15 cellular contexts compared by ENCODE assay signal in genomic region chr2:99156901-99157300, GRCh38. TPM values are rescaled to one million over a fixed set of nuclear protein-coding genes. Genes with fewer than 3 reads are reported as not detected.
DNase-seq lines count a peak whose midpoint lies in the region; ATAC-seq and TF ChIP-seq lines count a peak whose summit lies in the region.
"Had no signal": no experiment of that assay in that cellular context is flagged by ENCODE, and none has a peak within 500 bp of the region (broad histone marks: within the 10 kb centered on the region; RNA-seq: fewer than 3 reads in every experiment).

No MANE protein-coding gene starts in this region.

- H3K36me3 ChIP-seq in breast epithelium = no peaks in the 10 kb centered on the region
- no peaks in the 10 kb centered on the region for H3K36me3 ChIP-seq in trophoblast cell (ENCODE audit: control insufficient read depth in 1 of 2, insufficient read depth in 2 of 2, low read length in 2 of 2)
- H3K36me3 ChIP-seq: ovary had no signal

- WGBS in trophoblast cell (ENCODE audit: extremely low coverage, insufficient coverage, insufficient read length) = no CpG with 5 or more reads among the region's 1 CpG

- no peak overlapping the region for H2BK12ac ChIP-seq in trophoblast cell (ENCODE audit: low read length)

- H3K27me3 ChIP-seq in breast epithelium = no peaks in the 10 kb centered on the region
- H3K27me3 ChIP-seq in trophoblast cell (ENCODE audit: insufficient read depth, low read length) = no peaks in the 10 kb centered on the region
- H3K27me3 ChIP-seq: gastroesophageal sphincter, ovary had no signal

- CTCF ChIA-PET in MCF 10A (lab: Yijun Ruan, JAX) = interaction anchor here (1.1 kb wide), 2 partner anchors 10 to 180 kb away, joined by 3 to 4 read pairs; partner anchors contain the start of gene EIF5B

- no peak overlapping the region for H4K91ac ChIP-seq in trophoblast cell (ENCODE audit: low read depth, low read length)

- H3K79me1 ChIP-seq in trophoblast cell (ENCODE audit: low read length) = peaks cover 7% of the 10 kb centered on the region

- peaks cover 26% of the 10 kb centered on the region for H3K4me1 Mint-ChIP-seq in MCF 10A (ENCODE audit: insufficient read depth, unreplicated experiment)
- H3K4me1 Mint-ChIP-seq in activated naive CD8-positive, alpha-beta T cell treated with anti-CD3 and anti-CD28 coated beads, Interleukin-2, amount 10 ng/mL, durations not matched to agents 7 days and 5 days = peaks cover 28% of the 10 kb centered on the region
- peaks cover 46% of the 10 kb centered on the region for H3K4me1 Mint-ChIP-seq in stimulated activated memory B cell treated with anti-CD40 and anti-IgM and Interleukin-4, amounts not matched to agents 10 μg/mL and 1 μg/mL and 100 μg/mL, for 72 hours

- H3K27ac Mint-ChIP-seq in MCF 10A (ENCODE audit: low read depth, unreplicated experiment) = peak overlapping the region; percentile 95
- no peak overlapping the region for H3K27ac Mint-ChIP-seq in activated naive CD8-positive, alpha-beta T cell treated with anti-CD3 and anti-CD28 coated beads, Interleukin-2, amount 10 ng/mL, durations not matched to agents 7 days and 5 days
- peak overlapping the region; percentile 92 for H3K27ac Mint-ChIP-seq in stimulated activated memory B cell treated with anti-CD40 and anti-IgM and Interleukin-4, amounts not matched to agents 10 μg/mL and 1 μg/mL and 100 μg/mL, for 72 hours

- H3K9me3 ChIP-seq in breast epithelium = no peaks in the 10 kb centered on the region
- H3K9me3 ChIP-seq in trophoblast cell (ENCODE audit: insufficient read depth, low read depth, low read length) = no peaks in the 10 kb centered on the region
- H3K9me3 ChIP-seq: gastroesophageal sphincter, mucosa of descending colon, ovary had no signal

- H3K18ac ChIP-seq in trophoblast cell (ENCODE audit: low read length) = no peak overlapping the region

- no peak overlapping the region for H3K23ac ChIP-seq in trophoblast cell (ENCODE audit: low read length)

- ATAC-seq in activated naive CD8-positive, alpha-beta T cell treated with anti-CD3 and anti-CD28 coated beads, Interleukin-2, amount 10 ng/mL, durations not matched to agents 7 days and 5 days (ENCODE audit: low read depth) = no peak
- ATAC-seq in stimulated activated memory B cell treated with anti-CD40 and anti-IgM and Interleukin-4, amounts not matched to agents 10 μg/mL and 1 μg/mL and 100 μg/mL, for 72 hours = no peak
- no peak for ATAC-seq in GM21737 (IDR thresholded peaks at IDR 0.05; ENCODE audit: unreplicated experiment)
- ATAC-seq: gastroesophageal sphincter, mucosa of descending colon had no signal

- no peak for TF ChIP-seq CTCF in MCF 10A (IDR thresholded peaks at IDR 0.05; ENCODE audit: unreplicated experiment)
- TF ChIP-seq CTCF in breast epithelium (IDR thresholded peaks at IDR 0.05) = no peak
- no peak for TF ChIP-seq CTCF in NB4 (IDR thresholded peaks at IDR 0.05; ENCODE audit: low read depth, low read length)

- no peaks in the 10 kb centered on the region for H3K27me3 Mint-ChIP-seq in MCF 10A (ENCODE audit: insufficient read depth, unreplicated experiment)
- no peaks in the 10 kb centered on the region for H3K27me3 Mint-ChIP-seq in activated naive CD8-positive, alpha-beta T cell treated with anti-CD3 and anti-CD28 coated beads, Interleukin-2, amount 10 ng/mL, durations not matched to agents 7 days and 5 days
- H3K27me3 Mint-ChIP-seq in stimulated activated memory B cell treated with anti-CD40 and anti-IgM and Interleukin-4, amounts not matched to agents 10 μg/mL and 1 μg/mL and 100 μg/mL, for 72 hours = no peaks in the 10 kb centered on the region

- H3K4ac ChIP-seq in trophoblast cell (ENCODE audit: low read depth, low read length) = no peak overlapping the region

- H2BK5ac ChIP-seq in trophoblast cell (ENCODE audit: low read depth, low read length, poor library complexity) = no peak overlapping the region

- H4K8ac ChIP-seq in trophoblast cell (ENCODE audit: low read depth, low read length) = no peak overlapping the region

- intact Hi-C loops in MCF 10A (cut with micrococcal nuclease) = loop anchor here (5.0 kb wide), 1 partner anchor 180 kb away; the partner anchor contains the start of genes EIF5B and TXNDC9
- intact Hi-C loops in breast epithelium (cut with DNase I; ENCODE audit: low total_unique reads) = no loop called here

- H3K4me1 ChIP-seq in breast epithelium (peaks cover 0 to 5% of the 10 kb centered on the region in 2 donors), trophoblast cell (ENCODE audit: control insufficient read depth in 1 of 2, insufficient read depth in 2 of 2, low read length in 2 of 2) (peaks cover 5 to 8% of the 10 kb centered on the region in 2 experiments)

- H2AK5ac ChIP-seq in trophoblast cell (ENCODE audit: low read length) = no peak overlapping the region

- peaks cover 4% of the 10 kb centered on the region for H3K79me2 ChIP-seq in trophoblast cell (ENCODE audit: control insufficient read depth, insufficient read depth, low read length, poor library complexity)

- H3K4me3 Mint-ChIP-seq in MCF 10A (ENCODE audit: unreplicated experiment) = no peak overlapping the region
- peak overlapping the region; percentile 2 for H3K4me3 Mint-ChIP-seq in activated naive CD8-positive, alpha-beta T cell treated with anti-CD3 and anti-CD28 coated beads, Interleukin-2, amount 10 ng/mL, durations not matched to agents 7 days and 5 days
- peak overlapping the region; percentile 96 for H3K4me3 Mint-ChIP-seq in stimulated activated memory B cell treated with anti-CD40 and anti-IgM and Interleukin-4, amounts not matched to agents 10 μg/mL and 1 μg/mL and 100 μg/mL, for 72 hours

- H2AFZ ChIP-seq in trophoblast cell (ENCODE audit: insufficient read depth, low read length, poor library complexity) = no peak overlapping the region

- no peak overlapping the region for H3K14ac ChIP-seq in trophoblast cell (ENCODE audit: low read length)

- H3K4me3 ChIP-seq in breast epithelium (no peak overlapping the region), NB4 (ENCODE audit: low read depth, low read length) (no peak overlapping the region), trophoblast cell (ENCODE audit: low read depth, low read length) (no peak overlapping the region)
- H3K4me3 ChIP-seq: gastroesophageal sphincter, mucosa of descending colon, ovary had no signal

- H3K4me2 ChIP-seq in trophoblast cell (ENCODE audit: low read length) = no peak overlapping the region

- POLR2A ChIA-PET in MCF 10A (lab: Yijun Ruan, JAX) = interaction anchor here (3.4 to 7.4 kb wide), 3 partner anchors 10 to 24 kb away, joined by 12 to 139 read pairs (median 100); partner anchors contain the start of genes C2orf15, MITD1 and MRPL30
- POLR2A ChIA-PET in activated naive CD8-positive, alpha-beta T cell treated with anti-CD3 and anti-CD28 coated beads, Interleukin-2, amount 10 ng/mL, durations not matched to agents 7 days and 5 days (lab: Charles Lee) = interaction anchor here (2.2 kb wide), 1 partner anchor 23 kb away, joined by 6 read pairs; no protein-coding TSS in a partner anchor

- no peak overlapping the region for H2BK120ac ChIP-seq in trophoblast cell (ENCODE audit: insufficient read depth, low read length, poor library complexity)

- DNase-seq in MCF 10A (ENCODE audit: unreplicated experiment) = no peak
- DNase-seq in breast epithelium (ENCODE audit: low spot score in 2 of 2) = no peak
- peak; percentile 30 for DNase-seq in NB4 (ENCODE audit: low read depth)
- DNase-seq in activated naive CD8-positive, alpha-beta T cell treated with anti-CD3 and anti-CD28 coated beads, Interleukin-2, amount 10 ng/mL, durations not matched to agents 7 days and 5 days = no peak
- DNase-seq in ecto neural progenitor cell (ENCODE audit: low spot score) = no peak
- no peak for DNase-seq in trophoblast cell
- DNase-seq: activated naive CD4-positive, alpha-beta T cell; GF-D8; mucosa of descending colon; NCI-H1105; NCI-H69; ovary had no signal

- no peak overlapping the region for H3K9ac ChIP-seq in trophoblast cell (ENCODE audit: low read length)

- BruUV-seq in MCF 10A (replicated peaks; lab: Mats Ljungman, UMichigan) = no TSS peak

- TF ChIP-seq POLR2A in breast epithelium (IDR thresholded peaks at IDR 0.05) (no peak), NB4 (IDR thresholded peaks at IDR 0.05; ENCODE audit: extremely low read depth, insufficient read length) (no peak)

- no peaks in the 10 kb centered on the region for H3K9me3 Mint-ChIP-seq in MCF 10A (ENCODE audit: unreplicated experiment)
- no peaks in the 10 kb centered on the region for H3K9me3 Mint-ChIP-seq in activated naive CD8-positive, alpha-beta T cell treated with anti-CD3 and anti-CD28 coated beads, Interleukin-2, amount 10 ng/mL, durations not matched to agents 7 days and 5 days
- H3K9me3 Mint-ChIP-seq in stimulated activated memory B cell treated with anti-CD40 and anti-IgM and Interleukin-4, amounts not matched to agents 10 μg/mL and 1 μg/mL and 100 μg/mL, for 72 hours = no peaks in the 10 kb centered on the region

- H3K27ac ChIP-seq in breast epithelium (no peak overlapping the region), trophoblast cell (ENCODE audit: low read depth, low read length) (no peak overlapping the region)
- H3K27ac ChIP-seq: gastroesophageal sphincter, ovary had no signal

- peaks cover 43% of the 10 kb centered on the region for H3K36me3 Mint-ChIP-seq in MCF 10A (ENCODE audit: insufficient read depth, unreplicated experiment)
- peaks cover 14% of the 10 kb centered on the region for H3K36me3 Mint-ChIP-seq in activated naive CD8-positive, alpha-beta T cell treated with anti-CD3 and anti-CD28 coated beads, Interleukin-2, amount 10 ng/mL, durations not matched to agents 7 days and 5 days
- peaks cover 16% of the 10 kb centered on the region for H3K36me3 Mint-ChIP-seq in stimulated activated memory B cell treated with anti-CD40 and anti-IgM and Interleukin-4, amounts not matched to agents 10 μg/mL and 1 μg/mL and 100 μg/mL, for 72 hours

- no peak overlapping the region for H4K12ac ChIP-seq in trophoblast cell (ENCODE audit: low read depth, low read length)

RNA-seq across cellular contexts. Expression of gene LIPT1, which starts 2.1 kb away (rescaled TPM):
- 13.1 TPM in 2 replicates for total RNA-seq in MCF 10A (2022)
- 10 to 100 TPM in 2 of 3 donors, 1 to 10 TPM in 1; 9.8 to 11.0 (median 10.8) TPM for total RNA-seq in breast epithelium
- total RNA-seq in activated naive CD8-positive, alpha-beta T cell treated with anti-CD3 and anti-CD28 coated beads, Interleukin-2, amount 10 ng/mL, durations not matched to agents 7 days and 5 days = 10 to 100 TPM; 10.1 to 12.1 TPM
- polyA plus RNA-seq in trophoblast cell (2013) = 3.7 TPM in 2 replicates

RNA-seq across cellular contexts. Expression of gene TSGA10, which starts 2.2 kb away (rescaled TPM):
- 7.9 and 11.6 TPM in 2 replicates for total RNA-seq in MCF 10A (2022)
- 10 to 100 TPM in 2 of 3 donors, 1 to 10 TPM in 1; 7.2 to 40.2 (median 17.1) TPM for total RNA-seq in breast epithelium
- total RNA-seq in activated naive CD8-positive, alpha-beta T cell treated with anti-CD3 and anti-CD28 coated beads, Interleukin-2, amount 10 ng/mL, durations not matched to agents 7 days and 5 days = 10 to 100 TPM in 1 of 2 experiments, 1 to 10 TPM in 1; 8.0 to 11.1 TPM
- 5.1 and 6.5 TPM in 2 replicates for polyA plus RNA-seq in trophoblast cell (2013)

RNA-seq across cellular contexts. Expression of gene C2orf15, which starts 15.4 kb away (rescaled TPM):
- total RNA-seq in MCF 10A (2022) = 0.74 and 0.93 TPM in 2 replicates
- 1 to 10 TPM; 1.6 to 4.8 (median 2.6) TPM for total RNA-seq in breast epithelium
- total RNA-seq in activated naive CD8-positive, alpha-beta T cell treated with anti-CD3 and anti-CD28 coated beads, Interleukin-2, amount 10 ng/mL, durations not matched to agents 7 days and 5 days = 1 to 10 TPM; 2.3 TPM
- polyA plus RNA-seq in trophoblast cell (2013) = 1.6 and 1.9 TPM in 2 replicates

RNA-seq across cellular contexts. Expression of gene MITD1, which starts 24.0 kb away (rescaled TPM):
- total RNA-seq in MCF 10A (2022) = 19.1 and 21.2 TPM in 2 replicates
- total RNA-seq in breast epithelium = 10 to 100 TPM; 23.6 to 41.1 (median 33.3) TPM
- 10 to 100 TPM; 68.8 to 69.4 TPM for total RNA-seq in activated naive CD8-positive, alpha-beta T cell treated with anti-CD3 and anti-CD28 coated beads, Interleukin-2, amount 10 ng/mL, durations not matched to agents 7 days and 5 days
- polyA plus RNA-seq in trophoblast cell (2013) = 50.1 and 50.5 TPM in 2 replicates

RNA-seq across cellular contexts. Expression of gene MRPL30, which starts 24.1 kb away (rescaled TPM):
- total RNA-seq in MCF 10A (2022) = 39.1 and 42.5 TPM in 2 replicates
- total RNA-seq in breast epithelium = 10 to 100 TPM; 30.4 to 37.5 (median 35.1) TPM
- 10 to 100 TPM; 22.2 to 26.5 TPM for total RNA-seq in activated naive CD8-positive, alpha-beta T cell treated with anti-CD3 and anti-CD28 coated beads, Interleukin-2, amount 10 ng/mL, durations not matched to agents 7 days and 5 days
- polyA plus RNA-seq in trophoblast cell (2013) = 22.7 and 23.6 TPM in 2 replicates
